Comparison of ENCODE assay signal across 24 cellular contexts in the genomic region with DNA sequence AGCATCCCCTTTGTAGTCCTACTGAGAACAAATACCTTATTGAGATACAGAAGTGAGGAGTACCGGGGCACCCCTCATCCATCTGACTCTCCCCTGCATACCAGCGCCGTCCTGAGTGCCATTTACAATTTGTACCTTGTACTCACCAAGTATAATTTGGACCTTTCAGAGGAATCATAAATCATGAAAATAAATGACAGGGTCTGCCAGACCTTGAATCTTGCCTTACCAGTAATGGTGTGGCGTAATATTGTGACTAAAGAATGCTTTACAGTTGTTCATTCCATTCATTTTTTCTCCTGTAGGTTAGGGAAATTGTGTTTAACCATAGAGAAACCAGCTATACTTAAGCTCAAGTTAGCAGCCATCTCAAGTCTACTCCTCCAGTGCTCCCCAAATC.
DNase-seq lines count a peak whose midpoint lies in the region; ATAC-seq and TF ChIP-seq lines count a peak whose summit lies in the region.
"Had no signal": no experiment of that assay in that cellular context is flagged by ENCODE, and none has a peak within 500 bp of the region (broad histone marks: within the 10 kb centered on the region; RNA-seq: fewer than 3 reads in every experiment).

No MANE protein-coding gene starts in this region.

- H3K4me1 ChIP-seq in IMR-90 (ENCODE audit: control insufficient read depth, insufficient read depth, low read length) (peaks cover 17% of the 10 kb centered on the region), hepatocyte (ENCODE audit: insufficient read depth) (peaks cover 22% of the 10 kb centered on the region), thoracic aorta (ENCODE audit: control insufficient read depth in 1 of 2, low read depth in 2 of 2) (peaks cover 26 to 45% of the 10 kb centered on the region in 2 donors)
- H3K4me1 ChIP-seq: esophagus squamous epithelium had no signal

- H2AK5ac ChIP-seq in IMR-90 (ENCODE audit: low read depth, low read length), result peak overlapping the region; percentile 56; the same call in 1 of the 2 replicates

- 0 out of 2 replicates have a peak overlapping the region, but pooled peaks have one; percentile 42 for H3K14ac ChIP-seq in IMR-90 (replicated peaks; ENCODE audit: low read depth, low read length)

- peak overlapping the region; percentile 48; the same call in 1 of the 2 replicates for H3K4ac ChIP-seq in IMR-90 (ENCODE audit: low read depth, low read length)

- H3K4me3 ChIP-seq in IMR-90 (ENCODE audit: insufficient read depth, low read depth, low read length) (no peak overlapping the region), hepatocyte (no peak overlapping the region), thoracic aorta (no peak overlapping the region)
- H3K4me3 ChIP-seq: esophagus squamous epithelium, left lung, skin epidermis, stomach, upper lobe of right lung had no signal

- peak overlapping the region in 1 of 2 experiments; percentile 54; a peak in 1 of 4 replicates for H4K8ac ChIP-seq in IMR-90 (ENCODE audit: low read depth in 2 of 2, low read length in 2 of 2)

- H4K5ac ChIP-seq in IMR-90 (ENCODE audit: low read depth, low read length), result no peak overlapping the region

- H3K18ac ChIP-seq in IMR-90 (ENCODE audit: low read depth, low read length), result peak overlapping the region; percentile 51; the same call in 1 of the 2 replicates

- peak; percentile 33; the same call in 1 of the 2 replicates for ATAC-seq in IMR-90 (ENCODE audit: low read depth)
- no peak for ATAC-seq in SK-N-SH treated with all-trans-retinoic acid at 6 μM for 48 hours
- ATAC-seq in thoracic aorta (ENCODE audit: insufficient number of reproducible peaks, low FRiP score, low read depth), result no peak
- ATAC-seq: left lung, upper lobe of right lung had no signal

- dilution Hi-C loops in IMR-90 (cut with HindIII; ENCODE audit: low sequenced_read_pairs, unreplicated experiment), result no loop called here

- TF ChIP-seq CTCF in IMR-90 (conservative IDR thresholded peaks at IDR 0.05; ENCODE audit: low read depth, low read length) (no peak), hepatocyte (IDR thresholded peaks at IDR 0.05; ENCODE audit: poor library complexity) (no peak), thoracic aorta (IDR thresholded peaks at IDR 0.05) (no peak)

- H3K36me3 ChIP-seq in IMR-90 (ENCODE audit: control insufficient read depth, insufficient read depth, low read length) (peaks cover 17% of the 10 kb centered on the region), hepatocyte (replicated peaks; ENCODE audit: insufficient read depth, low read depth) (no peaks in the 10 kb centered on the region), thoracic aorta (no peaks in the 10 kb centered on the region)

- WGBS in IMR-90 (ENCODE audit: extremely low coverage in 2 of 2, insufficient read length in 1 of 2), 2 experiments, result no CpG with 5 or more reads among the region's 4 CpGs
- WGBS in hepatocyte (ENCODE audit: low lambda C conversion rate, missing lambda C conversion rate), result 58% methylated on average over 4 of the region's 4 CpGs

- peak overlapping the region; percentile 81 for H2BK20ac ChIP-seq in IMR-90 (ENCODE audit: low read depth, low read length)

- intact Hi-C loops in IMR-90 (cut with micrococcal nuclease), result no loop called here

- no peak overlapping the region for H3K27ac ChIP-seq in IMR-90 (ENCODE audit: insufficient read depth, low read length)
- peak overlapping the region; percentile 74 for H3K27ac ChIP-seq in hepatocyte
- peak overlapping the region; percentile 10 to 69 for H3K27ac ChIP-seq in thoracic aorta
- H3K27ac ChIP-seq: esophagus squamous epithelium, left lung, skin epidermis, stomach, upper lobe of right lung had no signal

- H2AFZ ChIP-seq in IMR-90 (replicated peaks; ENCODE audit: low read length, poor library complexity) (no peak overlapping the region), hepatocyte (no peak overlapping the region)

- peak overlapping the region; percentile 62 for H2BK5ac ChIP-seq in IMR-90 (ENCODE audit: low read depth, low read length, poor library complexity, severe bottlenecking)

- no peaks in the 10 kb centered on the region for H3K9me2 ChIP-seq in hepatocyte (replicated peaks; ENCODE audit: insufficient read depth)

- H3K27me3 ChIP-seq in IMR-90 (ENCODE audit: control insufficient read depth, insufficient read depth, low read length), result no peaks in the 10 kb centered on the region
- no peaks in the 10 kb centered on the region for H3K27me3 ChIP-seq in hepatocyte
- H3K27me3 ChIP-seq in thoracic aorta (replicated peaks; ENCODE audit: insufficient read depth), result no peaks in the 10 kb centered on the region
- H3K27me3 ChIP-seq: esophagus squamous epithelium, left lung, stomach, upper lobe of right lung had no signal

- peak overlapping the region; percentile 53; the same call in 1 of the 2 replicates for H2BK120ac ChIP-seq in IMR-90 (ENCODE audit: low read depth, low read length)

- CTCF ChIA-PET in IMR-90 (lab: Yijun Ruan, JAX), result no interaction called here

- no peaks in the 10 kb centered on the region for H3K79me2 ChIP-seq in hepatocyte

- H3K56ac ChIP-seq in IMR-90 (ENCODE audit: extremely low read depth, insufficient read depth, low read length), result no peak overlapping the region

- H3K23ac ChIP-seq in IMR-90 (ENCODE audit: low read depth, low read length), result no peak overlapping the region

- no peak for TF ChIP-seq RAD21 in IMR-90 (IDR thresholded peaks at IDR 0.05; ENCODE audit: low read length)

- in situ Hi-C loops in IMR-90 (cut with MboI; ENCODE audit: low sequenced_read_pairs), result no loop called here

- H4K20me1 ChIP-seq in IMR-90 (ENCODE audit: insufficient read depth, low read length) (no peaks in the 10 kb centered on the region), hepatocyte (ENCODE audit: insufficient read depth, poor library complexity, severe bottlenecking) (no peaks in the 10 kb centered on the region)

- peaks cover 14 to 19% of the 10 kb centered on the region in 2 experiments; a peak in 3 of 4 replicates for H3K79me1 ChIP-seq in IMR-90 (ENCODE audit: low read depth in 1 of 2, low read length in 2 of 2)

- no peak overlapping the region for H2BK15ac ChIP-seq in IMR-90 (ENCODE audit: low read depth, low read length)

- no peak overlapping the region for H2AK9ac ChIP-seq in IMR-90 (replicated peaks; ENCODE audit: low read depth, low read length, poor library complexity)

- POLR2A ChIA-PET in IMR-90 (lab: Charles Lee; ENCODE audit: unreplicated experiment), result no interaction called here

- H3K9ac ChIP-seq in IMR-90 (ENCODE audit: low read depth, low read length), result no peak overlapping the region

- H3K9me1 ChIP-seq in IMR-90 (ENCODE audit: insufficient read depth, low read length), result peaks cover 13% of the 10 kb centered on the region; the same call in 1 of the 2 replicates

- no TSS peak for BruUV-seq in IMR-90 (replicated peaks; lab: Mats Ljungman, UMichigan)

- H3K4me2 ChIP-seq in IMR-90 (ENCODE audit: low read depth, low read length) (peak overlapping the region; percentile 39; the same call in 1 of the 2 replicates), hepatocyte (peak overlapping the region; percentile 45)

- peak; percentile 27 for DNase-seq in IMR-90
- DNase-seq in hepatocyte (ENCODE audit: low spot score), result peak; percentile 45
- DNase-seq in thoracic aorta (ENCODE audit: low spot score), result no peak
- DNase-seq in activated effector memory CD4-positive, alpha-beta T cell treated with Interleukin-2 at 50 U/mL for 16 hours, result no peak
- no peak for DNase-seq in NCI-H1092 (lab: John Stamatoyannopoulos, UW)
- no peak for DNase-seq in HUDEP-2 (lab: John Stamatoyannopoulos, UW; ENCODE audit: unreplicated experiment in 76 of 76)
- DNase-seq: activated CD4-positive, alpha-beta T cell treated with anti-CD3 and anti-CD28 coated beads, Interleukin-2, amount 50 U/mL, for 48 hours; activated naive CD4-positive, alpha-beta T cell; AML-193; anterior cingulate cortex; cerebellar nuclear complex; DND-41; effector CD8-positive, alpha-beta T cell; esophagus squamous epithelium; left lung; NCI-H1436 treated with DMSO at 0.1 percent for 48 hours; NCI-H2171 treated with DMSO at 0.1 percent for 48 hours; nephron progenitor cell; SIG-M5; stimulated activated CD4-positive, alpha-beta T cell treated with anti-CD3 and anti-CD28 coated beads, Interleukin-4, amount 100 ng/mL, for 1 hour; stomach; upper lobe of right lung had no signal

- no peak overlapping the region; the same call in 1 of the 2 replicates for H4K91ac ChIP-seq in IMR-90 (ENCODE audit: insufficient read depth, low read depth, low read length)

- TF ChIP-seq POLR2A in IMR-90 (IDR thresholded peaks at IDR 0.05; ENCODE audit: low read depth, low read length), result no peak

- no peaks in the 10 kb centered on the region for H3K9me3 ChIP-seq in IMR-90 (ENCODE audit: control insufficient read depth, insufficient read depth, low read length)
- H3K9me3 ChIP-seq in hepatocyte (ENCODE audit: low read depth), result no peaks in the 10 kb centered on the region
- no peaks in the 10 kb centered on the region for H3K9me3 ChIP-seq in thoracic aorta
- H3K9me3 ChIP-seq: esophagus squamous epithelium, left lung, stomach, upper lobe of right lung had no signal

TF ChIP-seq in IMR-90, 13 proteins besides CTCF, POLR2A, EP300 and RAD21:
- TF ChIP-seq RCOR1 (IDR thresholded peaks at IDR 0.05; ENCODE audit: insufficient replicate concordance, low read length) (no peak), CEBPB (IDR thresholded peaks at IDR 0.05; ENCODE audit: low read depth, low read length) (peak; percentile 49)

TF ChIP-seq in SK-N-SH treated with all-trans-retinoic acid at 6 μM for 48 hours, 23 proteins besides CTCF, POLR2A, EP300 and RAD21:
- TF ChIP-seq TCF4 (CRISPR knock-in tag; IDR thresholded peaks at IDR 0.05; ENCODE audit: borderline replicate concordance) (no peak), ISL1 (CRISPR knock-in tag; IDR thresholded peaks at IDR 0.05) (peak; percentile 83), SNAI2 (CRISPR knock-in tag; IDR thresholded peaks at IDR 0.05) (no peak), CSDC2 (CRISPR knock-in tag; IDR thresholded peaks at IDR 0.05) (no peak)

Comparison
In these comparisons a context has a peak if more than half of its experiments do, and no peak if none do; other contexts are left out.
1. DNase-seq: peak in IMR-90 (single experiment) and hepatocyte (single experiment); none in thoracic aorta (single experiment), activated effector memory CD4-positive, alpha-beta T cell treated with Interleukin-2 at 50 U/mL for 16 hours (single experiment), NCI-H1092 (single experiment) and HUDEP-2 (0 of 76).